Comparison of ENCODE assay signal across 18 cellular contexts in the genomic region with DNA sequence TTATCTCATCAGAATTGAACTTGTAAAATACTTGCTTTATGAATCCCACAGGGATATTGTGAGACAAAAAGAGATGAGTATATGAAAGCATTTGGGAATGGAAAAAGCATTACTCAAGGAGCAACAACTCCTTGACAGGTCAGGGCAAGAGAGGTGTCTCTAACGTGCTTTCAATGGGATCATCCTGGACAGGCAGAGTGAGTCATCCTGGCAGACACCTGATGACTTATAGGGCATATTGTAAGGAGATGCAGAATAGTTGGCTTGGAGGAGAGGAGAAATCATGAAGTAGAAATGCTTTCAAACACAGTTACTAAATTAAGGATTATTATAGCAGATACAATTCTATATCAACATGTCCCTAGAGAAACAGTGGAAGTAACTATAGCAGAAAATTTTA.
DNase-seq lines count a peak whose midpoint lies in the region; ATAC-seq and TF ChIP-seq lines count a peak whose summit lies in the region.
"Had no signal": no experiment of that assay in that cellular context is flagged by ENCODE, and none has a peak within 500 bp of the region (broad histone marks: within the 10 kb centered on the region; RNA-seq: fewer than 3 reads in every experiment).

No MANE protein-coding gene starts in this region.

- H3K4me1 ChIP-seq in breast epithelium (no peaks in the 10 kb centered on the region), foreskin keratinocyte (peaks cover 39% of the 10 kb centered on the region), prostate gland (replicated peaks) (no peaks in the 10 kb centered on the region)
- H3K4me1 ChIP-seq: lower lobe of right lung, parathyroid adenoma had no signal

- TF ChIP-seq POLR2A in breast epithelium (IDR thresholded peaks at IDR 0.05) (no peak), prostate gland (IDR thresholded peaks at IDR 0.05) (no peak)

- TF ChIP-seq CTCF in MCF 10A (IDR thresholded peaks at IDR 0.05; ENCODE audit: unreplicated experiment) (no peak), breast epithelium (IDR thresholded peaks at IDR 0.05) (no peak), RWPE1 (conservative IDR thresholded peaks at IDR 0.05; ENCODE audit: low read depth) (no peak), foreskin keratinocyte (conservative IDR thresholded peaks at IDR 0.05) (no peak), GM10248 (IDR thresholded peaks at IDR 0.05; ENCODE audit: control extremely low read depth, extremely low read depth, low read depth, missing control alignments) (no peak), prostate gland (IDR thresholded peaks at IDR 0.05) (no peak)

- H3K36me3 ChIP-seq in breast epithelium = no peaks in the 10 kb centered on the region
- H3K36me3 ChIP-seq in prostate gland = no peaks in the 10 kb centered on the region
- H3K36me3 ChIP-seq: lower lobe of right lung had no signal

- DNase-seq in MCF 10A (ENCODE audit: unreplicated experiment) (peak; percentile 90), breast epithelium (ENCODE audit: low spot score in 2 of 2) (no peak), RWPE1 (ENCODE audit: low spot score) (peak; percentile 94), foreskin keratinocyte (peak; percentile 98 to 100), GM10248 (ENCODE audit: extremely low spot score) (no peak), SIG-M5 treated with dmso at 0.1 percent for 504 hours (lab: John Stamatoyannopoulos, UW; ENCODE audit: unreplicated experiment) (no peak), prostate gland (ENCODE audit: low spot score) (no peak)
- no peak for DNase-seq in stimulated activated naive CD4-positive, alpha-beta T cell treated with Interleukin-2 at 50 U/mL for 16 hours (lab: John Stamatoyannopoulos, UW)
- DNase-seq: 8988T; activated B cell treated with CpG ODN at 0.5 μM for 24 hours; lower lobe of right lung; MV-4-11; NCI-H1930; SIG-M5; stimulated activated CD4-positive, alpha-beta T cell treated with anti-CD3 and anti-CD28 coated beads, Interleukin-4, amount 100 ng/mL, for 24 hours had no signal

- 5% methylated on average over 1 of the region's 1 CpG for WGBS in prostate gland

- peaks cover 6% of the 10 kb centered on the region for H3K9me3 Mint-ChIP-seq in MCF 10A (ENCODE audit: unreplicated experiment)
- H3K9me3 Mint-ChIP-seq: activated naive CD4-positive, alpha-beta T cell treated with anti-CD3 and anti-CD28 coated beads, Interleukin-2, amount 50 U/mL, for 72 hours had no signal

- no peaks in the 10 kb centered on the region for H3K9me3 ChIP-seq in breast epithelium
- no peaks in the 10 kb centered on the region for H3K9me3 ChIP-seq in prostate gland
- H3K9me3 ChIP-seq: lower lobe of right lung had no signal

- H3K27ac Mint-ChIP-seq in MCF 10A (ENCODE audit: low read depth, unreplicated experiment) = peak overlapping the region; percentile 46
- H3K27ac Mint-ChIP-seq: activated B cell treated with CpG ODN at 0.5 μM for 24 hours; activated naive CD4-positive, alpha-beta T cell treated with anti-CD3 and anti-CD28 coated beads, Interleukin-2, amount 50 U/mL, for 72 hours had no signal

- intact Hi-C loops in MCF 10A (cut with micrococcal nuclease) (no loop called here), breast epithelium (cut with DNase I; ENCODE audit: low total_unique reads) (no loop called here), prostate gland (cut with DNase I) (no loop called here)

- H3K27me3 ChIP-seq in breast epithelium (no peaks in the 10 kb centered on the region), foreskin keratinocyte (no peaks in the 10 kb centered on the region), prostate gland (replicated peaks; ENCODE audit: insufficient read depth) (no peaks in the 10 kb centered on the region)

- POLR2A ChIA-PET in MCF 10A (lab: Yijun Ruan, JAX) (interaction anchor here (0.6 to 1.1 kb wide), 6 partner anchors 12 to 104 kb away, joined by 3 to 4 read pairs (median 3); no protein-coding TSS in a partner anchor), RWPE1 (lab: Yijun Ruan, JAX; ENCODE audit: low non-redundant PET) (no interaction called here), GM10248 (lab: Yijun Ruan, JAX) (no interaction called here)

- no peak overlapping the region for H3K27ac ChIP-seq in breast epithelium
- H3K27ac ChIP-seq in RWPE1 = no peak overlapping the region
- H3K27ac ChIP-seq in foreskin keratinocyte = peak overlapping the region; percentile 90
- H3K27ac ChIP-seq in prostate gland = no peak overlapping the region
- H3K27ac ChIP-seq: C4-2B, lower lobe of right lung, parathyroid adenoma had no signal

- CTCF ChIA-PET in MCF 10A (lab: Yijun Ruan, JAX) (no interaction called here), RWPE1 (lab: Yijun Ruan, JAX) (no interaction called here), GM10248 (lab: Yijun Ruan, JAX) (no interaction called here)

- no peak overlapping the region for H3K4me3 Mint-ChIP-seq in MCF 10A (ENCODE audit: unreplicated experiment)
- H3K4me3 Mint-ChIP-seq: activated B cell treated with CpG ODN at 0.5 μM for 24 hours had no signal

- H3K27me3 Mint-ChIP-seq in MCF 10A (ENCODE audit: insufficient read depth, unreplicated experiment) = no peaks in the 10 kb centered on the region

- H3K4me1 Mint-ChIP-seq in MCF 10A (ENCODE audit: insufficient read depth, unreplicated experiment) = peaks cover 11% of the 10 kb centered on the region
- H3K4me1 Mint-ChIP-seq: activated B cell treated with CpG ODN at 0.5 μM for 24 hours had no signal

- no TSS peak for BruUV-seq in MCF 10A (replicated peaks; lab: Mats Ljungman, UMichigan)

- no peaks in the 10 kb centered on the region for H3K36me3 Mint-ChIP-seq in MCF 10A (ENCODE audit: insufficient read depth, unreplicated experiment)
- H3K36me3 Mint-ChIP-seq: activated naive CD4-positive, alpha-beta T cell treated with anti-CD3 and anti-CD28 coated beads, Interleukin-2, amount 50 U/mL, for 72 hours had no signal

- peak; percentile 96 for ATAC-seq in foreskin keratinocyte
- ATAC-seq: activated naive CD4-positive, alpha-beta T cell treated with anti-CD3 and anti-CD28 coated beads, Interleukin-2, amount 50 U/mL, for 72 hours; lower lobe of right lung had no signal

- no peak overlapping the region for H3K4me3 ChIP-seq in breast epithelium
- no peak overlapping the region for H3K4me3 ChIP-seq in prostate gland
- H3K4me3 ChIP-seq: lower lobe of right lung had no signal

Comparison
In these comparisons a context has a peak if more than half of its experiments do, and no peak if none do; other contexts are left out.
1. DNase-seq: peak in MCF 10A (single experiment), RWPE1 (single experiment) and foreskin keratinocyte (2 of 2); none in breast epithelium (0 of 2), GM10248 (single experiment), SIG-M5 treated with dmso at 0.1 percent for 504 hours (single experiment), prostate gland (single experiment) and stimulated activated naive CD4-positive, alpha-beta T cell treated with Interleukin-2 at 50 U/mL for 16 hours (single experiment).